In the genomic region with DNA sequence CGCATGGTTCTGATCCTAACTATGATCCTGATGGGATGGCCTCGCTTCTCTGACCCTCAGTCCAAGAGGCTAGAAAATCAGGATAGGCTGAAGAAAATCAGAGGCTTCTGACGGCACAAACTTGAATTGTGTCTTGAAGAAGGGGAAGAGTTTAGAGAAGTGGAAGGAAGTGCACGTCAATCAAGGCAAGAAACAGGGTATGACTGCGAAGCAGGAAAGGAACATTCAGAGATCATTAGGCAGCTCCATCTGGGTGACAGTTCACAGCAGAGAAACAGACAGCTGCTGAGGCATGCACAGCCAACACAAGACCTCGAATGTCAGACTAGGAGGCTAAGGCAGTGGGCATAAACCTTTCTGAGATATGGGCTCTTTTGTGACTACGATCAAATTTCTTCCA, we compare ENCODE assay signal across 21 cellular contexts. TPM values are rescaled to one million over a fixed set of nuclear protein-coding genes. Genes with fewer than 3 reads are reported as not detected.
DNase-seq lines count a peak whose midpoint lies in the region; ATAC-seq and TF ChIP-seq lines count a peak whose summit lies in the region.
"Had no signal": no experiment of that assay in that cellular context is flagged by ENCODE, and none has a peak within 500 bp of the region (broad histone marks: within the 10 kb centered on the region; RNA-seq: fewer than 3 reads in every experiment).

No MANE protein-coding gene starts in this region.

- peaks cover 3% of the 10 kb centered on the region for H3K36me3 Mint-ChIP-seq in neural crest cell (ENCODE audit: low read depth)
- peaks cover 2% of the 10 kb centered on the region for H3K36me3 Mint-ChIP-seq in activated T-helper 1 cell treated with anti-CD3 and anti-CD28 coated beads, Interleukin-12 subunit alpha, Interleukin-12 subunit beta, Interleukin-2, Interleukin-4 antibody, amounts not matched to agents 30 ng/mL and 10 ng/mL and 1 ng/mL, durations not matched to agents 14 hours and 24 hours and 36 hours (ENCODE audit: low read depth)

- intact Hi-C loops in Right ventricle myocardium superior (cut with DNase I) = no loop called here
- intact Hi-C loops in left ventricle myocardium inferior (cut with micrococcal nuclease) = no loop called here
- intact Hi-C loops in activated T-helper 1 cell treated with anti-CD3 and anti-CD28 coated beads, Interleukin-12 subunit alpha, Interleukin-12 subunit beta, Interleukin-2, Interleukin-4 antibody, amounts not matched to agents 30 ng/mL and 10 ng/mL and 1 ng/mL, durations not matched to agents 14 hours and 24 hours and 36 hours (cut with micrococcal nuclease) = no loop called here

- H3K27me3 Mint-ChIP-seq in neural crest cell (ENCODE audit: low read depth) = no peaks in the 10 kb centered on the region
- H3K27me3 Mint-ChIP-seq in activated T-helper 1 cell treated with anti-CD3 and anti-CD28 coated beads, Interleukin-12 subunit alpha, Interleukin-12 subunit beta, Interleukin-2, Interleukin-4 antibody, amounts not matched to agents 30 ng/mL and 10 ng/mL and 1 ng/mL, durations not matched to agents 14 hours and 24 hours and 36 hours (ENCODE audit: insufficient read depth) = no peaks in the 10 kb centered on the region
- H3K27me3 Mint-ChIP-seq: activated CD4-positive, alpha-beta T cell treated with anti-CD3 and anti-CD28 coated beads, Interleukin-2, amount 10 ng/mL, durations not matched to agents 7 days and 5 days; central memory CD8-positive, alpha-beta T cell; progenitor cell of endocrine pancreas; stimulated activated naive CD8-positive, alpha-beta T cell treated with anti-CD3 and anti-CD28 coated beads, Interleukin-15, amount 100 ng/mL, for 72 hours had no signal

- no peak overlapping the region for H3K4me3 ChIP-seq in left ventricle myocardium inferior
- H3K4me3 ChIP-seq in gastroesophageal sphincter = no peak overlapping the region
- H3K4me3 ChIP-seq: skin epidermis had no signal

- H3K9me3 Mint-ChIP-seq in neural crest cell = no peaks in the 10 kb centered on the region
- H3K9me3 Mint-ChIP-seq in activated T-helper 1 cell treated with anti-CD3 and anti-CD28 coated beads, Interleukin-12 subunit alpha, Interleukin-12 subunit beta, Interleukin-2, Interleukin-4 antibody, amounts not matched to agents 30 ng/mL and 10 ng/mL and 1 ng/mL, durations not matched to agents 14 hours and 24 hours and 36 hours = no peaks in the 10 kb centered on the region
- H3K9me3 Mint-ChIP-seq: activated CD4-positive, alpha-beta T cell treated with anti-CD3 and anti-CD28 coated beads, Interleukin-2, amount 10 ng/mL, durations not matched to agents 7 days and 5 days; central memory CD8-positive, alpha-beta T cell; HFFc6; stimulated activated naive CD8-positive, alpha-beta T cell treated with anti-CD3 and anti-CD28 coated beads, Interleukin-15, amount 100 ng/mL, for 72 hours had no signal

- TF ChIP-seq POLR2A in gastroesophageal sphincter (IDR thresholded peaks at IDR 0.05) = no peak

- peak overlapping the region; percentile 53 for H3K27ac Mint-ChIP-seq in neural crest cell (ENCODE audit: unreplicated experiment)
- no peak overlapping the region for H3K27ac Mint-ChIP-seq in activated T-helper 1 cell treated with anti-CD3 and anti-CD28 coated beads, Interleukin-12 subunit alpha, Interleukin-12 subunit beta, Interleukin-2, Interleukin-4 antibody, amounts not matched to agents 30 ng/mL and 10 ng/mL and 1 ng/mL, durations not matched to agents 14 hours and 24 hours and 36 hours
- H3K27ac Mint-ChIP-seq: activated CD4-positive, alpha-beta T cell treated with anti-CD3 and anti-CD28 coated beads, Interleukin-2, amount 10 ng/mL, durations not matched to agents 7 days and 5 days; HFFc6; progenitor cell of endocrine pancreas; stimulated activated naive CD8-positive, alpha-beta T cell treated with anti-CD3 and anti-CD28 coated beads, Interleukin-15, amount 100 ng/mL, for 72 hours had no signal

- H3K4me1 ChIP-seq in left ventricle myocardium inferior (peaks cover 11% of the 10 kb centered on the region), gastroesophageal sphincter (peaks cover 0 to 2% (median 0%) of the 10 kb centered on the region in 3 donors)

- H3K27ac ChIP-seq in left ventricle myocardium inferior (replicated peaks) (no peak overlapping the region), gastroesophageal sphincter (no peak overlapping the region)
- H3K27ac ChIP-seq: skin epidermis, VCaP had no signal

- H3K36me3 ChIP-seq in left ventricle myocardium inferior = peaks cover 13% of the 10 kb centered on the region
- H3K36me3 ChIP-seq in gastroesophageal sphincter = peaks cover 0 to 23% of the 10 kb centered on the region in 2 donors

- peaks cover 11% of the 10 kb centered on the region for H3K4me1 Mint-ChIP-seq in neural crest cell
- no peaks in the 10 kb centered on the region for H3K4me1 Mint-ChIP-seq in activated T-helper 1 cell treated with anti-CD3 and anti-CD28 coated beads, Interleukin-12 subunit alpha, Interleukin-12 subunit beta, Interleukin-2, Interleukin-4 antibody, amounts not matched to agents 30 ng/mL and 10 ng/mL and 1 ng/mL, durations not matched to agents 14 hours and 24 hours and 36 hours (ENCODE audit: low read depth)
- H3K4me1 Mint-ChIP-seq: activated CD4-positive, alpha-beta T cell treated with anti-CD3 and anti-CD28 coated beads, Interleukin-2, amount 10 ng/mL, durations not matched to agents 7 days and 5 days had no signal

- H3K4me3 Mint-ChIP-seq in neural crest cell = no peak overlapping the region
- no peak overlapping the region for H3K4me3 Mint-ChIP-seq in activated T-helper 1 cell treated with anti-CD3 and anti-CD28 coated beads, Interleukin-12 subunit alpha, Interleukin-12 subunit beta, Interleukin-2, Interleukin-4 antibody, amounts not matched to agents 30 ng/mL and 10 ng/mL and 1 ng/mL, durations not matched to agents 14 hours and 24 hours and 36 hours
- H3K4me3 Mint-ChIP-seq: activated CD4-positive, alpha-beta T cell treated with anti-CD3 and anti-CD28 coated beads, Interleukin-2, amount 10 ng/mL, durations not matched to agents 7 days and 5 days; central memory CD8-positive, alpha-beta T cell; HFFc6; stimulated activated naive CD8-positive, alpha-beta T cell treated with anti-CD3 and anti-CD28 coated beads, Interleukin-15, amount 100 ng/mL, for 72 hours had no signal

- H3K27me3 ChIP-seq in left ventricle myocardium inferior (ENCODE audit: low read depth) (no peaks in the 10 kb centered on the region), gastroesophageal sphincter (no peaks in the 10 kb centered on the region)

- TF ChIP-seq EP300 in gastroesophageal sphincter (IDR thresholded peaks at IDR 0.05) = no peak

- H3K9me3 ChIP-seq in left ventricle myocardium inferior (replicated peaks) = no peaks in the 10 kb centered on the region
- H3K9me3 ChIP-seq in gastroesophageal sphincter = no peaks in the 10 kb centered on the region

- DNase-seq in Right ventricle myocardium superior (no peak), left ventricle myocardium inferior (no peak), neural crest cell (ENCODE audit: low read depth, low spot score) (no peak), NCI-H2029 (lab: John Stamatoyannopoulos, UW) (no peak), cerebellar cortex (ENCODE audit: low spot score) (no peak)
- DNase-seq in stimulated activated CD4-positive, alpha-beta T cell treated with anti-CD3 and anti-CD28 coated beads, Interleukin-4, amount 100 ng/mL, for 24 hours = no peak
- no peak for DNase-seq in activated T-helper 1 cell treated with anti-CD3 and anti-CD28 coated beads, Interleukin-12 subunit alpha, Interleukin-12 subunit beta, Interleukin-2, Interleukin-4 antibody, amounts not matched to agents 30 ng/mL and 10 ng/mL and 1 ng/mL, durations not matched to agents 14 hours and 24 hours and 36 hours (ENCODE audit: low spot score)
- DNase-seq: activated CD4-positive, alpha-beta T cell treated with anti-CD3 and anti-CD28 coated beads, Interleukin-2, amount 10 ng/mL, durations not matched to agents 7 days and 5 days; activated gamma-delta T cell treated with Interleukin-2 at 50 U/mL for 16 hours; effector CD8-positive, alpha-beta T cell; foreskin melanocyte; HFFc6; NCI-H1436; SIG-M5; stimulated activated naive CD8-positive, alpha-beta T cell treated with anti-CD3 and anti-CD28 coated beads, Interleukin-15, amount 100 ng/mL, for 72 hours; T-helper 1 cell had no signal

- peak; percentile 62 for ATAC-seq in Right ventricle myocardium superior (ENCODE audit: poor library complexity)
- peak; percentile 75 for ATAC-seq in gastroesophageal sphincter
- ATAC-seq: stimulated activated naive CD8-positive, alpha-beta T cell treated with anti-CD3 and anti-CD28 coated beads, Interleukin-15, amount 100 ng/mL, for 72 hours had no signal

- no peak for TF ChIP-seq CTCF in left ventricle myocardium inferior (IDR thresholded peaks at IDR 0.05; ENCODE audit: borderline replicate concordance)
- TF ChIP-seq CTCF in gastroesophageal sphincter (IDR thresholded peaks at IDR 0.05) = no peak
- TF ChIP-seq CTCF in neural crest cell (conservative IDR thresholded peaks at IDR 0.05) = no peak

- 84 to 96% methylated on average over 4 to 7 of the region's 7 CpGs for WGBS in gastroesophageal sphincter (ENCODE audit: low coverage in 1 of 2), 2 donors

RNA-seq across cellular contexts. Expression of a gene that starts 29.3 kb away (rescaled TPM):
- total RNA-seq in Right ventricle myocardium superior = 16.1 TPM
- total RNA-seq in left ventricle myocardium inferior = 20.5 TPM
- 10 to 100 TPM; 19.4 to 30.4 (median 23.4) TPM for total RNA-seq in gastroesophageal sphincter
- total RNA-seq in neural crest cell = 32.1 and 33.5 TPM in 2 replicates
- 41.3 and 41.4 TPM in 2 replicates for total RNA-seq in activated T-helper 1 cell treated with anti-CD3 and anti-CD28 coated beads, Interleukin-12 subunit alpha, Interleukin-12 subunit beta, Interleukin-2, Interleukin-4 antibody, amounts not matched to agents 30 ng/mL and 10 ng/mL and 1 ng/mL, durations not matched to agents 14 hours and 24 hours and 36 hours
